In the genomic region with DNA sequence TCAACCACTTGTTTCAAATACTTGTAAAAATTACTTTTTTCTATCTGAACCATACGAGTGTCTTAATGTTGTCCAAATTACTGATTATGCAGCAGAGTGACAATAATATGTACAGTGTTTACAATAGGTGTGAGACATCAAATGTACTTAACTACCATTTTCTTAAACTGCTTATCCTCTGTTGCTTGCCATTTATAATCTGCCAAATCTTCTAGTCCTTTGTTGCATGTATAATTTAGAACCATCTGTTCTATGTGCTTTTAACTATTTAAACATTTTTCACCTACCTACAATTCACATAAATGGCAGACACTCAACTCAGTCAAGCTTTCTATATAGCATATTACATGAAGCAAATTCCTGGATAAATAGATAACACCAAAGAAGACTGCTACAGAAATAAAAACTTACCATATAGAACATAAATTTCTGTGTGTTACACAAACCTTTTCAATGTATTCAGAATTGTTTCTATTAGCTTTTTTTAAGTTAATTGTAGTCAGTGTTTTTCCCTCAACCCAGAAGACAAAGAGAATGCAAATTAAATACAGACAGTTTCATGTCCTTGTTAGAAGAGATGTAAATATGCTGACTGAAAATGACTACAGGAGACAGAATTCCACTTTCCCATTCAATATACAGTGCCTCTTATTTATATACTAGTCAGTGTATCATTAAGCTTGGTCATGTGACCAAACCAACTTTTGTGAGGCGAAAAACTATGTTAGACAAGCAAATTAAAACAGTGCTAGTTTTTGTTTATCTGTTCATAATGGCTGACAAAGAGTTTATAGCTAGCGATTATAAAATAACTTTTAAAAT, we compare ENCODE assay signal across 8 cellular contexts. TPM values are rescaled to one million over a fixed set of nuclear protein-coding genes. Genes with fewer than 3 reads are reported as not detected.
DNase-seq lines count a peak whose midpoint lies in the region; ATAC-seq and TF ChIP-seq lines count a peak whose summit lies in the region.

No MANE protein-coding gene starts in this region.

- peak overlapping the region; percentile 97 for H3K9ac ChIP-seq in HUES64 (ENCODE audit: low read depth, low read length)

- peaks cover 4% of the 10 kb centered on the region for H3K36me3 Mint-ChIP-seq in activated B cell treated with CpG ODN at 0.5 μM for 24 hours (ENCODE audit: low read depth)

- DNase-seq in AG10803 (ENCODE audit: low read depth) (peak; percentile 23), activated B cell treated with CpG ODN at 0.5 μM for 24 hours (no peak), inferior parietal cortex (ENCODE audit: extremely low spot score) (peak; percentile 60), tibial nerve (ENCODE audit: low spot score in 2 of 2) (no peak), mesenteric fat pad (ENCODE audit: low spot score) (no peak)

- H3K27me3 Mint-ChIP-seq in activated B cell treated with CpG ODN at 0.5 μM for 24 hours = peaks cover 11% of the 10 kb centered on the region

- H3K27ac ChIP-seq in HUES64 (ENCODE audit: low read depth, low read length) (peak overlapping the region; percentile 98), tibial nerve (peak overlapping the region; percentile 96 to 99 (median 98))

- POLR2A ChIA-PET in activated B cell treated with CpG ODN at 0.5 μM for 24 hours (lab: Charles Lee) = interaction anchor here (0.6 kb wide), 1 partner anchor 120 kb away, joined by 4 read pairs; no protein-coding TSS in a partner anchor

- peak overlapping the region; percentile 74 for H3K4me3 ChIP-seq in AG10803 (ENCODE audit: low read length)
- peak overlapping the region; percentile 93 for H3K4me3 ChIP-seq in HUES64 (ENCODE audit: low read length)
- peak overlapping the region; percentile 64 to 92 (median 79) for H3K4me3 ChIP-seq in tibial nerve

- no peak overlapping the region for H3K27ac Mint-ChIP-seq in activated B cell treated with CpG ODN at 0.5 μM for 24 hours

- 0% methylated on average over 1 of the region's 3 CpGs for WGBS in HUES64
- 5% methylated on average over 3 of the region's 3 CpGs for WGBS in tibial nerve, 2 donors

- H3K27me3 ChIP-seq in HUES64 (ENCODE audit: insufficient read depth, low read length) (no peaks in the 10 kb centered on the region), tibial nerve (no peaks in the 10 kb centered on the region)

- H3K4me3 Mint-ChIP-seq in activated B cell treated with CpG ODN at 0.5 μM for 24 hours = peak overlapping the region; percentile 8

- ATAC-seq in activated B cell treated with CpG ODN at 0.5 μM for 24 hours (ENCODE audit: low read depth) (no peak), GM19467 (IDR thresholded peaks at IDR 0.05; ENCODE audit: unreplicated experiment) (no peak), GM18858 (IDR thresholded peaks at IDR 0.05; ENCODE audit: unreplicated experiment) (no peak)

- no peaks in the 10 kb centered on the region for H3K9me3 Mint-ChIP-seq in activated B cell treated with CpG ODN at 0.5 μM for 24 hours

- H3K36me3 ChIP-seq in HUES64 (ENCODE audit: insufficient read depth, low read length) (no peaks in the 10 kb centered on the region), tibial nerve (no peaks in the 10 kb centered on the region)

- H3K4me1 Mint-ChIP-seq in activated B cell treated with CpG ODN at 0.5 μM for 24 hours = peaks cover 16% of the 10 kb centered on the region

- intact Hi-C loops in activated B cell treated with CpG ODN at 0.5 μM for 24 hours (cut with micrococcal nuclease) = loop anchor here (10.0 kb wide), 1 partner anchor 329 kb away; a partner anchor contains a TSS

- peaks cover 73% of the 10 kb centered on the region for H3K4me1 ChIP-seq in HUES64 (ENCODE audit: insufficient read depth, low read length)
- H3K4me1 ChIP-seq in tibial nerve = peaks cover 0 to 67% (median 12%) of the 10 kb centered on the region in 4 donors

- no peak for TF ChIP-seq POLR2A in tibial nerve (IDR thresholded peaks at IDR 0.05)

- no peaks in the 10 kb centered on the region for H3K9me3 ChIP-seq in HUES64 (ENCODE audit: insufficient read depth, low read depth, low read length)
- H3K9me3 ChIP-seq in tibial nerve = no peaks in the 10 kb centered on the region

- CTCF ChIA-PET in activated B cell treated with CpG ODN at 0.5 μM for 24 hours (lab: Charles Lee) = no interaction called here

- TF ChIP-seq CTCF in AG10803 (conservative IDR thresholded peaks at IDR 0.05; ENCODE audit: low read length) (no peak), activated B cell treated with CpG ODN at 0.5 μM for 24 hours (IDR thresholded peaks at IDR 0.05) (no peak), tibial nerve (IDR thresholded peaks at IDR 0.05) (no peak)

- TF ChIP-seq EP300 in tibial nerve (IDR thresholded peaks at IDR 0.05) = no peak

RNA-seq across cellular contexts. Expression of a gene that starts 2.6 kb away (rescaled TPM):
- polyA plus RNA-seq in HUES64 (2013, experiment 1 of 2) = 17.1 TPM
- 15.5 TPM for polyA plus RNA-seq in HUES64 (2013, experiment 2 of 2)
- total RNA-seq in activated B cell treated with CpG ODN at 0.5 μM for 24 hours = 21.9 and 22.0 TPM in 2 replicates
- 100 to 1,000 TPM in 3 of 4 donors, 10 to 100 TPM in 1; 98.4 to 135 (median 114) TPM for total RNA-seq in tibial nerve
- 55.6 TPM for total RNA-seq in mesenteric fat pad

Comparison
In these comparisons a context has a peak if more than half of its experiments do, and no peak if none do; other contexts are left out.
1. DNase-seq: peak in AG10803 (single experiment) and inferior parietal cortex (single experiment); none in activated B cell treated with CpG ODN at 0.5 μM for 24 hours (single experiment), tibial nerve (0 of 2) and mesenteric fat pad (single experiment).
2. Peak in every context shown above with its lines, with median percentiles within 50 percentile points of each other: H3K4me3 ChIP-seq.